In genomic region chr7:2823124-2823523, GRCh38 we compare ENCODE assay signal across 15 cellular contexts. TPM values are rescaled to one million over a fixed set of nuclear protein-coding genes. Genes with fewer than 3 reads are reported as not detected.
A peak's percentile ranks its signal among the peaks of the same experiment; 100 is the strongest.
DNase-seq lines count a peak whose midpoint lies in the region; ATAC-seq and TF ChIP-seq lines count a peak whose summit lies in the region.
"Had no signal": no experiment of that assay in that cellular context is flagged by ENCODE, and none has a peak within 500 bp of the region (broad histone marks: within the 10 kb centered on the region; RNA-seq: fewer than 3 reads in every experiment).

No MANE protein-coding gene starts in this region.

- in situ Hi-C loops in transverse colon (cut with MboI; ENCODE audit: low pct_ligation_motif_present in 1 of 4, low pct_unique_long_range_greater_than_20kb in 1 of 4, low sequenced_read_pairs in 3 of 4): no loop called here

- DNase-seq in AG04450 (ENCODE audit: low read depth, low spot score) (no peak), RWPE2 (ENCODE audit: low spot score) (no peak), fibroblast of the aortic adventitia (ENCODE audit: low read depth) (peak; percentile 24), mesendoderm (no peak), cerebellum (ENCODE audit: low spot score) (no peak), pons (ENCODE audit: low spot score) (no peak), DMS153 (lab: John Stamatoyannopoulos, UW) (no peak), transverse colon (no peak)
- DNase-seq: activated CD4-positive, CD25-positive, alpha-beta regulatory T cell; amniotic stem cell; dermis blood vessel endothelial cell; NCI-H774; stimulated activated CD4-positive, alpha-beta T cell treated with anti-CD3 and anti-CD28 coated beads, Interleukin-12 subunit alpha, Interleukin-12 subunit beta, amount 100 ng/mL, for 4 hours had no signal

- H3K36me3 ChIP-seq in RWPE2 (ENCODE audit: low read depth) (peaks cover 12% of the 10 kb centered on the region), mesendoderm (ENCODE audit: control insufficient read depth, insufficient read depth, low read length) (no peaks in the 10 kb centered on the region), transverse colon (no peaks in the 10 kb centered on the region)
- H3K36me3 ChIP-seq: neutrophil had no signal

- ATAC-seq in RWPE2 (ENCODE audit: low read depth): no peak
- ATAC-seq: GM12878 had no signal

- H4K5ac ChIP-seq in mesendoderm (ENCODE audit: low read length): no peak overlapping the region

- H3K4me3 ChIP-seq in AG04450 (ENCODE audit: low read depth, low read length): no peak overlapping the region
- H3K4me3 ChIP-seq in RWPE2 (ENCODE audit: severe bottlenecking): no peak overlapping the region
- H3K4me3 ChIP-seq in fibroblast of the aortic adventitia (ENCODE audit: low read depth, low read length): no peak overlapping the region
- no peak overlapping the region for H3K4me3 ChIP-seq in mesendoderm (ENCODE audit: low read length)
- no peak overlapping the region for H3K4me3 ChIP-seq in transverse colon
- H3K4me3 ChIP-seq: GM12878 had no signal

- no peak overlapping the region for H3K23ac ChIP-seq in mesendoderm (ENCODE audit: low read length)

- CTCF ChIA-PET in AG04450 (lab: Charles Lee): no interaction called here

- H3K9me3 ChIP-seq in AG04450 (ENCODE audit: control insufficient read depth, insufficient read depth, low read length): peaks cover 2% of the 10 kb centered on the region; the same call in 1 of the 2 replicates
- no peaks in the 10 kb centered on the region for H3K9me3 ChIP-seq in RWPE2 (ENCODE audit: severe bottlenecking)
- H3K9me3 ChIP-seq in transverse colon: no peaks in the 10 kb centered on the region
- H3K9me3 ChIP-seq: neutrophil had no signal

- POLR2A ChIA-PET in AG04450 (lab: Yijun Ruan, JAX): interaction anchor here (0.6 kb wide), 1 partner anchor 24 kb away, joined by 15 read pairs; no protein-coding TSS in a partner anchor

- no peak overlapping the region for H2BK5ac ChIP-seq in mesendoderm (ENCODE audit: low read length)

- TF ChIP-seq POLR2A in transverse colon (IDR thresholded peaks at IDR 0.05): no peak

- H3K27me3 ChIP-seq in AG04450 (ENCODE audit: control insufficient read depth, insufficient read depth, low read length) (no peaks in the 10 kb centered on the region), RWPE2 (ENCODE audit: insufficient read depth, poor library complexity, severe bottlenecking) (no peaks in the 10 kb centered on the region), mesendoderm (ENCODE audit: insufficient read depth, low read length, poor library complexity) (no peaks in the 10 kb centered on the region), transverse colon (no peaks in the 10 kb centered on the region)
- H3K27me3 ChIP-seq: neutrophil had no signal

- peaks cover 77% of the 10 kb centered on the region for H3K79me2 ChIP-seq in mesendoderm (ENCODE audit: control insufficient read depth, insufficient read depth, low read length)

- TF ChIP-seq CTCF in AG04450 (IDR thresholded peaks at IDR 0.05; ENCODE audit: low read depth, low read length) (no peak), RWPE2 (IDR thresholded peaks at IDR 0.05; ENCODE audit: poor library complexity, severe bottlenecking) (no peak), fibroblast of the aortic adventitia (IDR thresholded peaks at IDR 0.05; ENCODE audit: insufficient read depth, low read length) (no peak), transverse colon (IDR thresholded peaks at IDR 0.05) (no peak)

- intact Hi-C loops in transverse colon (cut with DNase I; ENCODE audit: low total_unique reads): no loop called here

- H3K79me1 ChIP-seq in mesendoderm (ENCODE audit: low read length): peaks cover 25% of the 10 kb centered on the region

- H2BK15ac ChIP-seq in mesendoderm (replicated peaks; ENCODE audit: low read depth): no peak overlapping the region

- no peak overlapping the region for H3K4ac ChIP-seq in mesendoderm (ENCODE audit: low read depth, low read length)

- no peak overlapping the region for H3K56ac ChIP-seq in mesendoderm (ENCODE audit: low read length)

- no peak overlapping the region for H2AK5ac ChIP-seq in mesendoderm (ENCODE audit: low read length)

- H4K8ac ChIP-seq in mesendoderm (ENCODE audit: low read depth, low read length): no peak overlapping the region

- peak overlapping the region; percentile 11 for H3K18ac ChIP-seq in mesendoderm (ENCODE audit: low read length)

- no CpG with 5 or more reads among the region's 6 CpGs for WGBS in mesendoderm (ENCODE audit: extremely low coverage, insufficient coverage, low lambda C conversion rate)
- WGBS in transverse colon (ENCODE audit: low coverage in 1 of 2), 2 donors: 58 to 92% methylated on average over 3 to 6 of the region's 6 CpGs

- peak overlapping the region; percentile 98 for H3K27ac ChIP-seq in AG04450 (ENCODE audit: low read depth, low read length)
- H3K27ac ChIP-seq in RWPE2 (ENCODE audit: poor library complexity, severe bottlenecking): peak overlapping the region; percentile 99
- H3K27ac ChIP-seq in mesendoderm (ENCODE audit: low read depth, low read length): no peak overlapping the region
- H3K27ac ChIP-seq in transverse colon: no peak overlapping the region
- H3K27ac ChIP-seq: neutrophil had no signal

- no peak overlapping the region for H3K4me2 ChIP-seq in mesendoderm (ENCODE audit: low read length)

- no peak overlapping the region for H2BK120ac ChIP-seq in mesendoderm (ENCODE audit: low read depth, low read length)

- peaks cover 44% of the 10 kb centered on the region for H3K4me1 ChIP-seq in RWPE2 (ENCODE audit: insufficient read depth, poor library complexity, severe bottlenecking)
- H3K4me1 ChIP-seq in mesendoderm (ENCODE audit: control insufficient read depth, low read depth, low read length): peaks cover 27% of the 10 kb centered on the region
- H3K4me1 ChIP-seq in transverse colon: peaks cover 14 to 50% (median 30%) of the 10 kb centered on the region in 4 donors

- no peak overlapping the region for H3K9ac ChIP-seq in mesendoderm (ENCODE audit: low read length)

- no peak for TF ChIP-seq EP300 in transverse colon (IDR thresholded peaks at IDR 0.05; ENCODE audit: low read depth)

RNA-seq across cellular contexts. Expression of gene GNA12, which starts 21.0 kb away (rescaled TPM):
- polyA plus RNA-seq in AG04450 (2011; rRNA removed): 97.4 and 110 TPM in 2 replicates
- polyA minus RNA-seq in AG04450 (2011; rRNA and poly(A)+ RNA removed): 114 and 135 TPM in 2 replicates
- 16.2 and 19.5 TPM in 2 replicates for total RNA-seq in fibroblast of the aortic adventitia (ENCODE audit: low replicate concordance)
- polyA plus RNA-seq in mesendoderm (2013, experiment 1 of 2): 46.1 TPM
- polyA plus RNA-seq in mesendoderm (2013, experiment 2 of 2): 47.4 TPM
- total RNA-seq in cerebellum: 24.1 TPM
- 10 to 100 TPM; 18.9 to 39.6 (median 22.2) TPM for total RNA-seq in transverse colon

Comparison
In these comparisons a context has a peak if more than half of its experiments do, and no peak if none do; other contexts are left out.
1. H3K27ac ChIP-seq: peak in AG04450 (single experiment) and RWPE2 (single experiment); none in mesendoderm (single experiment) and transverse colon (0 of 4).